In genomic region chr3:51683566-51683965, GRCh38 we compare ENCODE assay signal across 24 cellular contexts. TPM values are rescaled to one million over a fixed set of nuclear protein-coding genes. Genes with fewer than 3 reads are reported as not detected.
DNase-seq lines count a peak whose midpoint lies in the region; ATAC-seq and TF ChIP-seq lines count a peak whose summit lies in the region.
"Had no signal": no experiment of that assay in that cellular context is flagged by ENCODE, and none has a peak within 500 bp of the region (broad histone marks: within the 10 kb centered on the region; RNA-seq: fewer than 3 reads in every experiment).

No MANE protein-coding gene starts in this region.

- intact Hi-C loops in natural killer cell (cut with micrococcal nuclease) = loop anchor here (2.0 kb wide), 1 partner anchor 293 kb away; the partner anchor contains the start of gene RBM15B
- intact Hi-C loops in dendritic cell treated with granulocyte-macrophage colony-stimulating factor and Interleukin-4, amounts not matched to agents 40 ng/mL and 50 ng/mL, for 4 days (cut with micrococcal nuclease) = loop anchor here (2.0 to 5.0 kb wide), 2 partner anchors 15 to 296 kb away; partner anchors contain the start of gene MANF
- intact Hi-C loops in vagina (cut with DNase I) = no loop called here

- H3K9me3 Mint-ChIP-seq in activated CD4-positive, alpha-beta T cell treated with anti-CD3 and anti-CD28 coated beads, Interleukin-2, amount 10 ng/mL, durations not matched to agents 7 days and 5 days = no peaks in the 10 kb centered on the region
- H3K9me3 Mint-ChIP-seq in natural killer cell treated with Interleukin-12 subunit alpha and Interleukin-12 subunit beta and Interleukin-15 and Interleukin-18, amount 100 ng/mL, for 72 hours = no peaks in the 10 kb centered on the region
- H3K9me3 Mint-ChIP-seq in natural killer cell = no peaks in the 10 kb centered on the region
- H3K9me3 Mint-ChIP-seq in dendritic cell treated with granulocyte-macrophage colony-stimulating factor and Interleukin-4, amounts not matched to agents 40 ng/mL and 50 ng/mL, for 4 days = no peaks in the 10 kb centered on the region
- H3K9me3 Mint-ChIP-seq: CD8-positive, alpha-beta memory T cell; HFFc6 had no signal

- no peak for ATAC-seq in natural killer cell treated with Interleukin-12 subunit alpha and Interleukin-12 subunit beta and Interleukin-15 and Interleukin-18, amount 100 ng/mL, for 72 hours
- ATAC-seq in natural killer cell = no peak
- ATAC-seq: A549 had no signal

- H3K4me1 ChIP-seq in vagina = peaks cover 54% of the 10 kb centered on the region

- H3K27ac ChIP-seq in vagina = peak overlapping the region; percentile 62
- H3K27ac ChIP-seq: A549, HL-60, KMS-11 had no signal

- H3K36me3 ChIP-seq in vagina = peaks cover 0 to 33% of the 10 kb centered on the region in 2 donors

- no peaks in the 10 kb centered on the region for H3K27me3 ChIP-seq in vagina
- H3K27me3 ChIP-seq: MG63 had no signal

- H3K4me1 Mint-ChIP-seq in activated CD4-positive, alpha-beta T cell treated with anti-CD3 and anti-CD28 coated beads, Interleukin-2, amount 10 ng/mL, durations not matched to agents 7 days and 5 days = peaks cover 97% of the 10 kb centered on the region
- peaks cover 79 to 86% of the 10 kb centered on the region in 2 donors for H3K4me1 Mint-ChIP-seq in natural killer cell treated with Interleukin-12 subunit alpha and Interleukin-12 subunit beta and Interleukin-15 and Interleukin-18, amount 100 ng/mL, for 72 hours (ENCODE audit: low read depth in 2 of 2)
- H3K4me1 Mint-ChIP-seq in natural killer cell = peaks cover 75 to 92% of the 10 kb centered on the region in 2 donors
- peaks cover 87% of the 10 kb centered on the region for H3K4me1 Mint-ChIP-seq in dendritic cell treated with granulocyte-macrophage colony-stimulating factor and Interleukin-4, amounts not matched to agents 40 ng/mL and 50 ng/mL, for 4 days (ENCODE audit: low read depth)

- H3K27ac Mint-ChIP-seq in activated CD4-positive, alpha-beta T cell treated with anti-CD3 and anti-CD28 coated beads, Interleukin-2, amount 10 ng/mL, durations not matched to agents 7 days and 5 days = peak overlapping the region; percentile 88
- H3K27ac Mint-ChIP-seq in natural killer cell treated with Interleukin-12 subunit alpha and Interleukin-12 subunit beta and Interleukin-15 and Interleukin-18, amount 100 ng/mL, for 72 hours = peak overlapping the region; percentile 96 to 98
- peak overlapping the region in 1 of 2 donors; percentile 91 for H3K27ac Mint-ChIP-seq in natural killer cell
- peak overlapping the region; percentile 14 for H3K27ac Mint-ChIP-seq in dendritic cell treated with granulocyte-macrophage colony-stimulating factor and Interleukin-4, amounts not matched to agents 40 ng/mL and 50 ng/mL, for 4 days
- H3K27ac Mint-ChIP-seq: HFFc6 had no signal

- no peak for DNase-seq in activated CD4-positive, alpha-beta T cell treated with anti-CD3 and anti-CD28 coated beads, Interleukin-2, amount 10 ng/mL, durations not matched to agents 7 days and 5 days
- DNase-seq in activated CD4-positive, alpha-beta T cell treated with anti-CD3 and anti-CD28 coated beads, Interleukin-2, amount 50 U/mL, for 1 hour = no peak
- DNase-seq in natural killer cell treated with Interleukin-12 subunit alpha and Interleukin-12 subunit beta and Interleukin-15 and Interleukin-18, amount 100 ng/mL, for 72 hours (ENCODE audit: low spot score) = no peak
- DNase-seq in natural killer cell (no peak), vagina (ENCODE audit: extremely low spot score in 2 of 2) (no peak), GM13977 (ENCODE audit: low spot score) (no peak), HUDEP-2 (lab: John Stamatoyannopoulos, UW; ENCODE audit: unreplicated experiment in 76 of 76) (no peak)
- DNase-seq: HFFc6; MG63; NCI-H1092 treated with DMSO at 0.1 percent for 48 hours; NCI-H1694; NCI-H2107; NCI-H226; NCI-H526; NK-92 treated with Interleukin-12 subunit alpha and Interleukin-12 subunit beta, amount 100 ng/mL, for 24 hours; OCI-M1; RPMI8226 had no signal

- TF ChIP-seq CTCF in natural killer cell (IDR thresholded peaks at IDR 0.05) (no peak), vagina (IDR thresholded peaks at IDR 0.05) (no peak), GM13977 (IDR thresholded peaks at IDR 0.05; ENCODE audit: extremely low read depth, insufficient read depth, missing control alignments) (no peak)

- CTCF ChIA-PET in activated CD4-positive, alpha-beta T cell treated with anti-CD3 and anti-CD28 coated beads, Interleukin-2, amount 10 ng/mL, durations not matched to agents 7 days and 5 days (lab: Charles Lee) = interaction anchor here (1.0 to 10.5 kb wide), 6 partner anchors 11 to 1086 kb away, joined by 3 to 144 read pairs (median 4); partner anchors contain the start of genes DCAF1 and TEX264

- H3K4me3 ChIP-seq in vagina = no peak overlapping the region
- H3K4me3 ChIP-seq: A549, MG63 had no signal

- no peak overlapping the region for H3K4me3 Mint-ChIP-seq in activated CD4-positive, alpha-beta T cell treated with anti-CD3 and anti-CD28 coated beads, Interleukin-2, amount 10 ng/mL, durations not matched to agents 7 days and 5 days
- no peak overlapping the region for H3K4me3 Mint-ChIP-seq in natural killer cell treated with Interleukin-12 subunit alpha and Interleukin-12 subunit beta and Interleukin-15 and Interleukin-18, amount 100 ng/mL, for 72 hours
- H3K4me3 Mint-ChIP-seq in natural killer cell = no peak overlapping the region
- no peak overlapping the region for H3K4me3 Mint-ChIP-seq in dendritic cell treated with granulocyte-macrophage colony-stimulating factor and Interleukin-4, amounts not matched to agents 40 ng/mL and 50 ng/mL, for 4 days
- H3K4me3 Mint-ChIP-seq: HFFc6 had no signal

- no peak for TF ChIP-seq POLR2A in vagina (IDR thresholded peaks at IDR 0.05)

- peaks cover 65% of the 10 kb centered on the region for H3K36me3 Mint-ChIP-seq in activated CD4-positive, alpha-beta T cell treated with anti-CD3 and anti-CD28 coated beads, Interleukin-2, amount 10 ng/mL, durations not matched to agents 7 days and 5 days (ENCODE audit: low read depth)
- no peaks in the 10 kb centered on the region for H3K36me3 Mint-ChIP-seq in natural killer cell treated with Interleukin-12 subunit alpha and Interleukin-12 subunit beta and Interleukin-15 and Interleukin-18, amount 100 ng/mL, for 72 hours
- H3K36me3 Mint-ChIP-seq in natural killer cell = no peaks in the 10 kb centered on the region
- peaks cover 80% of the 10 kb centered on the region for H3K36me3 Mint-ChIP-seq in dendritic cell treated with granulocyte-macrophage colony-stimulating factor and Interleukin-4, amounts not matched to agents 40 ng/mL and 50 ng/mL, for 4 days (ENCODE audit: low read depth)

- no peaks in the 10 kb centered on the region for H3K27me3 Mint-ChIP-seq in activated CD4-positive, alpha-beta T cell treated with anti-CD3 and anti-CD28 coated beads, Interleukin-2, amount 10 ng/mL, durations not matched to agents 7 days and 5 days
- H3K27me3 Mint-ChIP-seq in natural killer cell treated with Interleukin-12 subunit alpha and Interleukin-12 subunit beta and Interleukin-15 and Interleukin-18, amount 100 ng/mL, for 72 hours = no peaks in the 10 kb centered on the region
- no peaks in the 10 kb centered on the region for H3K27me3 Mint-ChIP-seq in natural killer cell (ENCODE audit: low read depth in 2 of 2)
- H3K27me3 Mint-ChIP-seq in dendritic cell treated with granulocyte-macrophage colony-stimulating factor and Interleukin-4, amounts not matched to agents 40 ng/mL and 50 ng/mL, for 4 days = no peaks in the 10 kb centered on the region

- no peaks in the 10 kb centered on the region for H3K9me3 ChIP-seq in vagina
- H3K9me3 ChIP-seq: A549, MG63 had no signal

- in situ Hi-C loops in GM13977 (cut with MboI; ENCODE audit: low pct_unique_long_range_greater_than_20kb, low sequenced_read_pairs, unreplicated experiment) = loop anchor here (25.0 kb wide), 1 partner anchor 1071 kb away; the partner anchor contains the start of genes CISH and MAPKAPK3

- POLR2A ChIA-PET in activated CD4-positive, alpha-beta T cell treated with anti-CD3 and anti-CD28 coated beads, Interleukin-2, amount 10 ng/mL, durations not matched to agents 7 days and 5 days (lab: Charles Lee) = interaction anchor here (0.8 kb wide), 1 partner anchor 11 kb away, joined by 3 read pairs; no protein-coding TSS in a partner anchor

RNA-seq across cellular contexts. Expression of gene TEX264, which starts 12.5 kb away (rescaled TPM):
- total RNA-seq in activated CD4-positive, alpha-beta T cell treated with anti-CD3 and anti-CD28 coated beads, Interleukin-2, amount 10 ng/mL, durations not matched to agents 7 days and 5 days = 10 to 100 TPM; 75.2 to 81.4 TPM
- 10 to 100 TPM; 27.0 to 31.9 TPM for total RNA-seq in natural killer cell treated with Interleukin-12 subunit alpha and Interleukin-12 subunit beta and Interleukin-15 and Interleukin-18, amount 100 ng/mL, for 72 hours
- total RNA-seq in natural killer cell (10 to 100 TPM; 41.1 to 46.8 (median 45.4) TPM), vagina (66.8 TPM)

RNA-seq across cellular contexts. Expression of gene GRM2, which starts 23.3 kb away (rescaled TPM):
- total RNA-seq in activated CD4-positive, alpha-beta T cell treated with anti-CD3 and anti-CD28 coated beads, Interleukin-2, amount 10 ng/mL, durations not matched to agents 7 days and 5 days = 1 to 10 TPM; 2.4 to 3.0 TPM
- 1 to 10 TPM in 1 of 2 donors, under 1 TPM in 1; 0.90 to 1.0 TPM for total RNA-seq in natural killer cell treated with Interleukin-12 subunit alpha and Interleukin-12 subunit beta and Interleukin-15 and Interleukin-18, amount 100 ng/mL, for 72 hours
- 1 to 10 TPM; 5.6 to 8.0 (median 7.4) TPM for total RNA-seq in natural killer cell
- not detected for total RNA-seq in vagina
- total RNA-seq: Daoy, H4 had no signal
